1 cellular context compared by ENCODE assay signal in the genomic region with DNA sequence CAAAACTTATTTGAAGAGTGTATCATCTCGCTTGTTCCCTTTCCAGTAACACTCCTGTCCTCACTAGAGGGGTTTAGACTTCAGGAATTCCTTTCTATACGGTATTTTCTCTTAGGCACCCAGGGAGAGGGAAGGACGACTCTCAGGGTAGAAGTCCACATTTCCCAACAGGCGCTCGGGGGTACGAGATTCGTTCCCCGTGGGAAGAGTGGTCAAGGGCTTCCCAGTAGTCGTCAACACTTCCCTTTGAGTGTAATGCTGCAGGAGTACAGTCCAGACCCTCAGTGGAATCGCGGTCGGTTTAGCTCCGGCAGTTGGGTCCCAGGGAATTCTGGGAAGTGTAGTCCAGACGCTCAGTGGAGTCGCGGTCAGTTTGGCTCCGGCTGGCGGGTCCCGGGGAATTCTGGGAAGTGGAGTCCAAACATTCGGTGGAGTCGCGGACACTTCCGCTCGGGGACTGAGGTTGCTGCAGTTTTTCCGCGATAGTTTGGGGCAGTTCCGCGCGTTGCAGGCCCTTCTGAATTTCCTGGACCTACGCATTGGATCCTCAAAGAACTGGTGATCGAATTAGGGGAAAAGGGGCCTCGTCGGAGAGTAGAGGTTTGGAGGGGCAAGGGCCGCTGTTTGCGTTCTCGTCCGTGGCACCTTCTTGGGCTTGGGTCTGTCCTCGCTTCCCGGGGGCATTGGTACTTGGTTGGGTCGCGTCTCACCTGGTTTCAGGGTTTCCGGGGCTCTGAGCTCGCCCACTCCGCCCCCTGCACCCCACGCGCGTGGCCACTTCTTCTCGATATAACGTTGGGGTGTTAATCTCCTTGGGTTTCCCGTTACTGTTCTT.
TF ChIP-seq lines count a peak whose summit lies in the region.

Gene ZNF224, plus strand, starts transcription at position 431 of the 835 bp plus-strand sequence. CDS start 3,513 bp downstream, outside the sequence.

TF ChIP-seq in WTC11, 78 proteins besides CTCF, POLR2A, EP300 and RAD21 (continued from another document):
- TF ChIP-seq ZNF281 (CRISPR knock-in tag; IDR thresholded peaks at IDR 0.05): no peak
- no peak for TF ChIP-seq NR3C1 (CRISPR knock-in tag; conservative IDR thresholded peaks at IDR 0.05; ENCODE audit: low read depth)
